Comparison of ENCODE assay signal across 17 cellular contexts in the genomic region with DNA sequence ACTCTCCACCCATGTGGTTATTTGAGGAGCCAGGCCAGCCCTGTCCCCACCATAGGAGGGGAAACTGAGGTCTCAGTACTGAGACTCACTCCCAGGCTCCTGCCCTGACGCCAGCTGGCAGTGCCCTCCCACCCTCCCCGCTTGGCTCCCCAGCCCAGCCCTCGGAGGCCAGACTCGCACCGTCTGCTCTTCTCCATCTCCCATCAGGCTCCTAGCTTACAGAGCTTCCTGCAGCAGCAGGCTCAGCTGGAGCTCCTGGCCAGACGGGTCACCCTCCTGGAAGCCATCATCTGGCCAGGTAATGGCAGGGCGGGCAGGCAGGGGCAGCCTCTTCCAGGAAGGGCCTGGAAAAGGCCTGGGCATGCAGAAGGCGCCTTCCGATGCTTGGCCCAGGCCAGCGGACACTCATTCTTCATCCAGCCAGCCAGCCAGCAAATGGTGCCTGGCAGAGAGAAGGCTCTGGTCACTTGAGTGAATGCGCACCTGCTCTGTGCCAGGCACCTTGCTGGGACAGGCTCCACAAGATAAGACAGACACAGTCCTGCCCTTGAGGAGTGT. TPM values are rescaled to one million over a fixed set of nuclear protein-coding genes. Genes with fewer than 3 reads are reported as not detected.
A peak's percentile ranks its signal among the peaks of the same experiment; 100 is the strongest.
DNase-seq lines count a peak whose midpoint lies in the region; ATAC-seq and TF ChIP-seq lines count a peak whose summit lies in the region.
"Had no signal": no experiment of that assay in that cellular context is flagged by ENCODE, and none has a peak within 500 bp of the region (broad histone marks: within the 10 kb centered on the region; RNA-seq: fewer than 3 reads in every experiment).

No MANE protein-coding gene starts in this region.

- H3K4me1 ChIP-seq in effector memory CD4-positive, alpha-beta T cell (ENCODE audit: control insufficient read depth, insufficient read depth, low read length, poor library complexity, severe bottlenecking): no peaks in the 10 kb centered on the region
- no peaks in the 10 kb centered on the region for H3K4me1 ChIP-seq in psoas muscle
- H3K4me1 ChIP-seq: Caco-2 had no signal

- H3K9me3 ChIP-seq in KOPT-K1 (ENCODE audit: insufficient read depth, low read length, poor library complexity, severe bottlenecking) (no peaks in the 10 kb centered on the region), psoas muscle (no peaks in the 10 kb centered on the region)
- H3K9me3 ChIP-seq in effector memory CD4-positive, alpha-beta T cell (ENCODE audit: control insufficient read depth, low read length): no peaks in the 10 kb centered on the region
- H3K9me3 ChIP-seq: Caco-2 had no signal

- no peak for ATAC-seq in psoas muscle

- H3K9me3 Mint-ChIP-seq in osteocyte (ENCODE audit: unreplicated experiment): no peaks in the 10 kb centered on the region
- H3K9me3 Mint-ChIP-seq: CD4-positive, alpha-beta T cell had no signal

- H3K27ac ChIP-seq in KOPT-K1 (ENCODE audit: low read depth, low read length, poor library complexity, severe bottlenecking) (peak overlapping the region; percentile 37), psoas muscle (no peak overlapping the region)
- H3K27ac ChIP-seq in effector memory CD4-positive, alpha-beta T cell (ENCODE audit: insufficient read depth, low read length, poor library complexity, severe bottlenecking): no peak overlapping the region
- H3K27ac ChIP-seq: C4-2B, GM23248 had no signal

- peak; percentile 44 for DNase-seq in H7
- peak; percentile 62 for DNase-seq in mesenteric fat pad (ENCODE audit: low spot score)
- peak; percentile 73 for DNase-seq in osteocyte (ENCODE audit: extremely low spot score, unreplicated experiment)
- no peak for DNase-seq in effector memory CD4-positive, alpha-beta T cell
- no peak for DNase-seq in GM10266 (ENCODE audit: extremely low spot score)
- no peak for DNase-seq in NCI-H748 (lab: John Stamatoyannopoulos, UW; ENCODE audit: unreplicated experiment)
- DNase-seq in psoas muscle: no peak
- DNase-seq: ACHN; Caco-2; CD4-positive, alpha-beta T cell; DMS153; DMS79; GM23248; HCEC 1CT had no signal

- 94 to 96% (median 95%) methylated on average over 11 of the region's 11 CpGs for WGBS in psoas muscle, 3 donors

- peaks cover 2% of the 10 kb centered on the region; the same call in 1 of the 2 replicates for H3K36me3 ChIP-seq in H7 (replicated peaks; ENCODE audit: control insufficient read depth, insufficient read depth, low read length)
- peaks cover 26% of the 10 kb centered on the region for H3K36me3 ChIP-seq in KOPT-K1 (ENCODE audit: insufficient read depth, low read length)
- no peaks in the 10 kb centered on the region for H3K36me3 ChIP-seq in effector memory CD4-positive, alpha-beta T cell (ENCODE audit: control insufficient read depth, insufficient read depth, low read length)
- H3K36me3 ChIP-seq in psoas muscle (ENCODE audit: insufficient read depth in 1 of 2, low read depth in 1 of 2): peaks cover 0 to 9% of the 10 kb centered on the region in 2 donors

- H3K4me1 Mint-ChIP-seq in osteocyte (ENCODE audit: unreplicated experiment): no peaks in the 10 kb centered on the region

- H3K27me3 Mint-ChIP-seq in osteocyte (ENCODE audit: unreplicated experiment): peaks cover 3% of the 10 kb centered on the region
- H3K27me3 Mint-ChIP-seq: CD4-positive, alpha-beta T cell had no signal

- no peaks in the 10 kb centered on the region for H3K36me3 Mint-ChIP-seq in osteocyte (ENCODE audit: unreplicated experiment)

- H3K27me3 ChIP-seq in H7 (ENCODE audit: control insufficient read depth, insufficient read depth, low read length) (no peaks in the 10 kb centered on the region), psoas muscle (ENCODE audit: insufficient read depth in 3 of 3, low read length in 2 of 3) (no peaks in the 10 kb centered on the region)
- H3K27me3 ChIP-seq in effector memory CD4-positive, alpha-beta T cell (replicated peaks; ENCODE audit: control insufficient read depth, insufficient read depth, low read length, poor library complexity, severe bottlenecking): no peaks in the 10 kb centered on the region

- intact Hi-C loops in psoas muscle (cut with DNase I): no loop called here

- no peak overlapping the region for H3K4me3 Mint-ChIP-seq in osteocyte (ENCODE audit: unreplicated experiment)
- H3K4me3 Mint-ChIP-seq: CD4-positive, alpha-beta T cell had no signal

- TF ChIP-seq CTCF in osteocyte (IDR thresholded peaks at IDR 0.05) (no peak), GM10266 (IDR thresholded peaks at IDR 0.05; ENCODE audit: control insufficient read depth, insufficient read depth, low read depth, missing control alignments) (no peak), psoas muscle (IDR thresholded peaks at IDR 0.05) (no peak)

- H3K4me3 ChIP-seq in H7 (ENCODE audit: insufficient read depth, low read depth, low read length): no peak overlapping the region
- H3K4me3 ChIP-seq in effector memory CD4-positive, alpha-beta T cell (ENCODE audit: insufficient read depth, low read depth, low read length, poor library complexity, severe bottlenecking): no peak overlapping the region
- no peak overlapping the region for H3K4me3 ChIP-seq in psoas muscle
- H3K4me3 ChIP-seq: GM23248 had no signal

- H3K27ac Mint-ChIP-seq in osteocyte (ENCODE audit: unreplicated experiment): no peak overlapping the region
- H3K27ac Mint-ChIP-seq: CD4-positive, alpha-beta T cell had no signal

RNA-seq across cellular contexts. Expression of gene RHBDD3, which starts 12.6 kb away (rescaled TPM):
- 71.6 and 76.3 TPM in 2 replicates for total RNA-seq in H7 (2014; rRNA removed; shearing (Covaris generic))
- 19.2 TPM for total RNA-seq in mesenteric fat pad
- 41.0 and 45.8 TPM in 2 replicates for total RNA-seq in osteocyte
- 10 to 100 TPM; 10.6 to 26.7 (median 16.2) TPM for total RNA-seq in psoas muscle
- polyA plus RNA-seq in psoas muscle: 10 to 100 TPM; 20.3 to 36.5 (median 32.4) TPM

RNA-seq across cellular contexts. Expression of gene EWSR1, which starts 12.9 kb away (rescaled TPM):
- total RNA-seq in H7 (2014; rRNA removed; shearing (Covaris generic)): 226 and 229 TPM in 2 replicates
- total RNA-seq in mesenteric fat pad (191 TPM), osteocyte (218 and 228 TPM in 2 replicates), psoas muscle (100 to 1,000 TPM in 3 of 4 donors, 10 to 100 TPM in 1; 78.5 to 230 (median 156) TPM)
- 100 to 1,000 TPM; 108 to 152 (median 127) TPM for polyA plus RNA-seq in psoas muscle

RNA-seq across cellular contexts. Expression of gene EMID1, which starts 49.4 kb away (rescaled TPM):
- total RNA-seq in H7 (2014; rRNA removed; shearing (Covaris generic)): 4.5 and 5.6 TPM in 2 replicates
- total RNA-seq in mesenteric fat pad (1.4 TPM), osteocyte (0.42 and 0.51 TPM in 2 replicates), psoas muscle (1 to 10 TPM in 2 of 4 donors, under 1 TPM in 2; 0.34 to 1.3 (median 0.73) TPM)
- polyA plus RNA-seq in psoas muscle: under 1 TPM; 0.13 to 0.59 (median 0.58) TPM
- total RNA-seq: CD4-positive, alpha-beta T cell; GM23248; HT-29 had no signal
- polyA plus RNA-seq: GM23248 had no signal

RNA-seq across cellular contexts. Expression of gene GAS2L1, which starts 51.3 kb away (rescaled TPM):
- total RNA-seq in H7 (2014; rRNA removed; shearing (Covaris generic)): 22.2 and 28.3 TPM in 2 replicates
- total RNA-seq in mesenteric fat pad (36.2 TPM), osteocyte (21.6 and 22.3 TPM in 2 replicates), psoas muscle (1 to 10 TPM; 4.6 to 7.1 (median 5.7) TPM)
- polyA plus RNA-seq in psoas muscle: 10 to 100 TPM in 1 of 3 donors, 1 to 10 TPM in 2; 5.0 to 19.8 (median 5.1) TPM

Comparison
In these comparisons a context has a peak if more than half of its experiments do, and no peak if none do; other contexts are left out.
1. DNase-seq: peak in H7 (single experiment), mesenteric fat pad (single experiment) and osteocyte (single experiment); none in effector memory CD4-positive, alpha-beta T cell (0 of 3), GM10266 (single experiment), NCI-H748 (single experiment) and psoas muscle (0 of 2).